In genomic region chr19:38596057-38596981, GRCh38 we compare ENCODE assay signal across 8 cellular contexts. TPM values are rescaled to one million over a fixed set of nuclear protein-coding genes. Genes with fewer than 3 reads are reported as not detected.
DNase-seq lines count a peak whose midpoint lies in the region; ATAC-seq, FAIRE-seq and TF ChIP-seq lines count a peak whose summit lies in the region.

No MANE protein-coding gene starts in this region.

- no peaks in the 10 kb centered on the region for H3K36me3 Mint-ChIP-seq in nephron (ENCODE audit: low read depth)
- no peaks in the 10 kb centered on the region for H3K36me3 Mint-ChIP-seq in HFFc6 (ENCODE audit: low read depth)

- H3K4me3 ChIP-seq in bronchial epithelial cell (ENCODE audit: low read depth, low read length) = peak overlapping the region; percentile 18

- H3K4me3 Mint-ChIP-seq in nephron (peak overlapping the region; percentile 48 to 77 (median 75)), HFFc6 (no peak overlapping the region)

- DNase-seq in NCI-H345 treated with DMSO at 0.1 percent for 48 hours (lab: John Stamatoyannopoulos, UW; ENCODE audit: unreplicated experiment) (peak; percentile 83), bronchial epithelial cell (ENCODE audit: low read depth) (peak; percentile 29), HFFc6 (no peak), RPMI8226 (no peak)

- H3K9me3 Mint-ChIP-seq in nephron = no peaks in the 10 kb centered on the region
- H3K9me3 Mint-ChIP-seq in HFFc6 = no peaks in the 10 kb centered on the region

- H3K36me3 ChIP-seq in bronchial epithelial cell (ENCODE audit: control insufficient read depth, insufficient read depth, low read length) = no peaks in the 10 kb centered on the region

- no peak for TF ChIP-seq POLR2A in GM18505 (IDR thresholded peaks at IDR 0.05; ENCODE audit: borderline replicate concordance, extremely low read depth, insufficient read depth, insufficient read length)

- H3K4me1 Mint-ChIP-seq in nephron (no peaks in the 10 kb centered on the region), HFFc6 (ENCODE audit: low read depth) (no peaks in the 10 kb centered on the region)

- peak; percentile 66 for FAIRE-seq in G401.6 (lab: Jason Lieb, UNC)
- FAIRE-seq in bronchial epithelial cell (lab: Jason Lieb, UNC) = no peak

- TF ChIP-seq CTCF in bronchial epithelial cell (IDR thresholded peaks at IDR 0.05; ENCODE audit: insufficient read depth, low read length, severe bottlenecking) (no peak), nephron (IDR thresholded peaks at IDR 0.05; ENCODE audit: unreplicated experiment in 3 of 3) (no peak), HFFc6 (IDR thresholded peaks at IDR 0.05) (no peak)

- H3K27me3 ChIP-seq in bronchial epithelial cell (ENCODE audit: control insufficient read depth, insufficient read depth, low read length) = no peaks in the 10 kb centered on the region

- no peak for ATAC-seq in HG03442 (IDR thresholded peaks at IDR 0.05; ENCODE audit: unreplicated experiment)
- ATAC-seq in GM18505 (IDR thresholded peaks at IDR 0.05; ENCODE audit: unreplicated experiment) = no peak

- H3K27me3 Mint-ChIP-seq in nephron (ENCODE audit: low read depth) (peaks cover 8% of the 10 kb centered on the region), HFFc6 (ENCODE audit: insufficient read depth) (peaks cover 6% of the 10 kb centered on the region)

- H3K27ac Mint-ChIP-seq in nephron (no peak overlapping the region), HFFc6 (no peak overlapping the region)

RNA-seq across cellular contexts. Expression of gene MAP4K1, which starts 21.4 kb away (rescaled TPM):
- not detected in 2 replicates for total RNA-seq in bronchial epithelial cell
- total RNA-seq in HFFc6 (2021; fragmentation: NEBNext Ultra II Directional; extraction: Animal tissue kit (Norgen Biotek cat#: 25700)) = under 1 TPM in 3 of 6 experiments, not detected in 3; 0.27 to 0.74 (median 0.28) TPM

RNA-seq across cellular contexts. Expression of gene EIF3K, which starts 22.7 kb away (rescaled TPM):
- 262 and 374 TPM in 2 replicates for total RNA-seq in bronchial epithelial cell
- total RNA-seq in HFFc6 (2021; fragmentation: NEBNext Ultra II Directional; extraction: Animal tissue kit (Norgen Biotek cat#: 25700)) = 100 to 1,000 TPM; 227 to 241 (median 238) TPM

RNA-seq across cellular contexts. Expression of gene ACTN4, which starts 51.1 kb away (rescaled TPM):
- total RNA-seq in bronchial epithelial cell = 130 and 135 TPM in 2 replicates
- 1,000 to 10,000 TPM in 5 of 6 experiments, 100 to 1,000 TPM in 1; 972 to 1,299 (median 1,250) TPM for total RNA-seq in HFFc6 (2021; fragmentation: NEBNext Ultra II Directional; extraction: Animal tissue kit (Norgen Biotek cat#: 25700))

Comparison
In these comparisons a context has a peak if more than half of its experiments do, and no peak if none do; other contexts are left out.
1. DNase-seq: peak in NCI-H345 treated with DMSO at 0.1 percent for 48 hours (single experiment) and bronchial epithelial cell (single experiment); none in HFFc6 (single experiment) and RPMI8226 (single experiment).